27 cellular contexts compared by ENCODE assay signal in the genomic region with DNA sequence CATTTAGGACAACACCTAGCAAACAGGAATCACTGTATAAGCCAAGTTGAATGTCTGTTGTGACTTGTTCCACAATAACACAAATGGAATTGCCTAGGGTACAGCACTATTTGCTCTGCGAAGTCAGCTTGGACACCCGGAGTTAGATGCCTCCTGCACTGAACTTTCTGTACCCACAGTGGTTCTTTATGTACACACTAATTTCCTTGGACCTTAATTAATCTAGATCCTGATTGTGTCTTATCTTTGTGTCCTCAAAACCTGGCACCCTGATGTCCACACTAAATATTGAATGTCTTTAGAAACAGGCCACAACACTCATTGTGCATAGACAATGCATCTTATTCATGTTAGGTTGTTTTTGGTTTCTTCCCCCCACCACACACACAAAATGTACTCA.
"Had no signal": no experiment of that assay in that cellular context is flagged by ENCODE, and none has a peak within 500 bp of the region (broad histone marks: within the 10 kb centered on the region; RNA-seq: fewer than 3 reads in every experiment).

No MANE protein-coding gene starts in this region.

- H3K27ac Mint-ChIP-seq: memory B cell; naive B cell; natural killer cell treated with Interleukin-12 subunit alpha and Interleukin-12 subunit beta and Interleukin-15 and Interleukin-18, amount 100 ng/mL, for 72 hours; stimulated activated naive B cell treated with anti-CD40 and anti-IgM and Interleukin-4, amounts not matched to agents 10 μg/mL and 1 μg/mL and 100 μg/mL, for 72 hours; stimulated activated naive CD8-positive, alpha-beta T cell treated with anti-CD3 and anti-CD28 coated beads, Interleukin-15, Interleukin-2, amounts not matched to agents 100 ng/mL and 50 ng/mL, for 24 hours had no signal

- H3K27me3 Mint-ChIP-seq: memory B cell had no signal

- H3K36me3 Mint-ChIP-seq: memory B cell, naive B cell had no signal

- H3K36me3 ChIP-seq: esophagus squamous epithelium, neutrophil, pancreas, right lobe of liver, suprapubic skin, transverse colon had no signal

- ATAC-seq: left ventricle myocardium superior; mucosa of descending colon; natural killer cell treated with Interleukin-12 subunit alpha and Interleukin-12 subunit beta and Interleukin-15 and Interleukin-18, amount 100 ng/mL, for 72 hours; right lobe of liver; stimulated activated naive B cell treated with anti-CD40 and anti-IgM and Interleukin-4, amounts not matched to agents 10 μg/mL and 1 μg/mL and 100 μg/mL, for 72 hours had no signal

- H3K9me3 Mint-ChIP-seq: natural killer cell treated with Interleukin-12 subunit alpha and Interleukin-12 subunit beta and Interleukin-15 and Interleukin-18, amount 100 ng/mL, for 72 hours had no signal

- FAIRE-seq: endothelial cell of umbilical vein, keratinocyte, pancreas, small intestine had no signal

- H3K27me3 ChIP-seq: pancreas, right lobe of liver had no signal

- H3K9me3 ChIP-seq: esophagus squamous epithelium, mucosa of descending colon, neutrophil, pancreas, right lobe of liver, suprapubic skin, transverse colon had no signal

- H3K4me3 ChIP-seq: coronary artery, esophagus squamous epithelium, lung, mucosa of descending colon, pancreas, right lobe of liver, suprapubic skin, transverse colon had no signal

- DNase-seq: dermis blood vessel endothelial cell; effector memory CD4-positive, alpha-beta T cell; erythroblast; esophagus squamous epithelium; foreskin melanocyte; glutamatergic neuron; hypothalamus; left ventricle myocardium superior; mucosa of descending colon; naive B cell; pancreas; retina; right lobe of liver; small intestine; stimulated activated CD4-positive, alpha-beta T cell treated with anti-CD3 and anti-CD28 coated beads, Interleukin-15, amount 100 ng/mL, for 24 hours; stimulated activated CD4-positive, alpha-beta T cell treated with anti-CD3 and anti-CD28 coated beads, Interleukin-2, amount 100 ng/mL, for 48 hours; stimulated activated naive B cell treated with anti-CD40 and anti-IgM and Interleukin-4, amounts not matched to agents 10 μg/mL and 1 μg/mL and 100 μg/mL, for 72 hours; transverse colon had no signal

- H3K4me3 Mint-ChIP-seq: memory B cell; natural killer cell treated with Interleukin-12 subunit alpha and Interleukin-12 subunit beta and Interleukin-15 and Interleukin-18, amount 100 ng/mL, for 72 hours; stimulated activated naive B cell treated with anti-CD40 and anti-IgM and Interleukin-4, amounts not matched to agents 10 μg/mL and 1 μg/mL and 100 μg/mL, for 72 hours; stimulated activated naive CD8-positive, alpha-beta T cell treated with anti-CD3 and anti-CD28 coated beads, Interleukin-15, Interleukin-2, amounts not matched to agents 100 ng/mL and 50 ng/mL, for 24 hours had no signal

- H3K27ac ChIP-seq: coronary artery, esophagus squamous epithelium, neutrophil, pancreas, right lobe of liver, suprapubic skin, transverse colon had no signal
